ENCODE assay signal across 8 cellular contexts in genomic region chr9:126690431-126691051, GRCh38.
A peak's percentile ranks its signal among the peaks of the same experiment; 100 is the strongest.
DNase-seq lines count a peak whose midpoint lies in the region; ATAC-seq, FAIRE-seq and TF ChIP-seq lines count a peak whose summit lies in the region.

No MANE protein-coding gene starts in this region.

- peaks cover 57% of the 10 kb centered on the region for H3K27me3 ChIP-seq in KMS-11 (ENCODE audit: insufficient read depth, low read depth)
- peaks cover 0 to 8% (median 3%) of the 10 kb centered on the region in 4 experiments; a peak in 3 of 7 replicates for H3K27me3 ChIP-seq in H1 (replicated peaks in 1 of 4; ENCODE audit: control insufficient read depth in 3 of 4, extremely low read depth in 1 of 4, insufficient read depth in 3 of 4, low read length in 3 of 4)
- H3K27me3 ChIP-seq in neural cell (ENCODE audit: insufficient read depth, low read depth, low read length) = peaks cover 12% of the 10 kb centered on the region

- no peak overlapping the region for H3K14ac ChIP-seq in H1 (ENCODE audit: insufficient read length)

- no peak overlapping the region for H3K4me2 ChIP-seq in KMS-11
- no peak overlapping the region for H3K4me2 ChIP-seq in H1 (ENCODE audit: insufficient read depth in 1 of 2, low read depth in 2 of 2, low read length in 2 of 2)
- no peak overlapping the region for H3K4me2 ChIP-seq in neural cell (ENCODE audit: low read length)

- TF ChIP-seq RAD21 in H1 (IDR thresholded peaks at IDR 0.05 in 1 of 2, conservative IDR thresholded peaks at IDR 0.05 in 1 of 2; ENCODE audit: low read depth in 2 of 2, low read length in 2 of 2) (peak; percentile 71 to 83), neural cell (conservative IDR thresholded peaks at IDR 0.05) (no peak)

- H2BK15ac ChIP-seq in H1 (ENCODE audit: low read length) = peak overlapping the region; percentile 89; the same call in 1 of the 2 replicates

- H2AK5ac ChIP-seq in H1 (ENCODE audit: low read depth, low read length) = no peak overlapping the region

- no peak overlapping the region for H2BK120ac ChIP-seq in H1 (replicated peaks; ENCODE audit: low read depth, low read length)

- no peak overlapping the region for H3K9ac ChIP-seq in KMS-11
- H3K9ac ChIP-seq in H1 (replicated peaks in 1 of 4; ENCODE audit: extremely low read depth in 1 of 4, low read depth in 3 of 4, low read length in 3 of 4) = no peak overlapping the region
- no peak overlapping the region for H3K9ac ChIP-seq in neural cell (ENCODE audit: low read length)

- ATAC-seq in GM18858 (IDR thresholded peaks at IDR 0.05; ENCODE audit: unreplicated experiment) = no peak

- POLR2A ChIA-PET in H1 (lab: Charles Lee; ENCODE audit: partially characterized antibody) = interaction anchor here (0.7 to 1.5 kb wide), 4 partner anchors 20 to 66 kb away, joined by 3 to 5 read pairs (median 4); no protein-coding TSS in a partner anchor

- H3F3A ChIP-seq in neural cell (ENCODE audit: insufficient read depth, low read length, poor library complexity, severe bottlenecking) = no peaks in the 10 kb centered on the region

- no peak overlapping the region for H3K18ac ChIP-seq in H1 (ENCODE audit: extremely low read depth, low read length)

- no peaks in the 10 kb centered on the region for H3K23me2 ChIP-seq in H1 (ENCODE audit: low read depth, low read length)

- H3K4me1 ChIP-seq in KMS-11 (ENCODE audit: low read depth, poor library complexity, severe bottlenecking) (no peaks in the 10 kb centered on the region), H1 (replicated peaks in 1 of 4; ENCODE audit: control insufficient read depth in 3 of 4, insufficient read depth in 4 of 4, low read length in 3 of 4) (peaks cover 0 to 11% (median 3%) of the 10 kb centered on the region in 4 experiments; a peak in 5 of 7 replicates)

- TF ChIP-seq EP300 in H1 (IDR thresholded peaks at IDR 0.05; ENCODE audit: borderline replicate concordance in 1 of 2, low read depth in 2 of 2, low read length in 2 of 2) (no peak), neural cell (conservative IDR thresholded peaks at IDR 0.05; ENCODE audit: poor library complexity, severe bottlenecking) (no peak)

- peak; percentile 55; the same call in 1 of the 2 replicates for TF ChIP-seq CTCF in KMS-11 (conservative IDR thresholded peaks at IDR 0.05; ENCODE audit: low read depth, low read length)
- peak in 2 of 3 experiments; percentile 88 to 91; a peak in 3 of 4 replicates for TF ChIP-seq CTCF in H1 (IDR thresholded peaks at IDR 0.05; ENCODE audit: control extremely low read depth in 1 of 3, insufficient read depth in 1 of 3, low read depth in 1 of 3, low read length in 3 of 3)
- TF ChIP-seq CTCF in neural cell (IDR thresholded peaks at IDR 0.05; ENCODE audit: poor library complexity, severe bottlenecking) = peak; percentile 35

- no peak overlapping the region for H3K56ac ChIP-seq in H1 (replicated peaks; ENCODE audit: insufficient read length, low read depth, low read length)

- H2BK12ac ChIP-seq in H1 (ENCODE audit: low read depth, low read length) = peak overlapping the region; percentile 89; the same call in 1 of the 2 replicates

- H3K36me3 ChIP-seq in KMS-11 (ENCODE audit: insufficient read depth) = no peaks in the 10 kb centered on the region
- H3K36me3 ChIP-seq in H1 (ENCODE audit: control insufficient read depth in 2 of 4, insufficient read depth in 4 of 4, low read length in 3 of 4) = no peaks in the 10 kb centered on the region
- H3K36me3 ChIP-seq in neural cell (ENCODE audit: insufficient read depth, low read length) = no peaks in the 10 kb centered on the region

- no peak overlapping the region for H3K23ac ChIP-seq in H1 (ENCODE audit: insufficient read length)

- H4K5ac ChIP-seq in H1 (ENCODE audit: insufficient read length, low read depth, low read length) = no peak overlapping the region

- in situ Hi-C loops in Caki2 (cut with HindIII; ENCODE audit: low pct_unique_long_range_greater_than_20kb, low sequenced_read_pairs) = no loop called here

- peak overlapping the region; percentile 69 for H4K91ac ChIP-seq in H1 (replicated peaks; ENCODE audit: insufficient read length, low read length)

- CTCF ChIA-PET in H1 (lab: Charles Lee; ENCODE audit: partially characterized antibody) = interaction anchor here (0.6 to 23.0 kb wide), 38 partner anchors 8 to 378 kb away, joined by 3 to 323 read pairs (median 8); partner anchors contain the start of gene LMX1B

- H3K27ac ChIP-seq in KMS-11 (no peak overlapping the region), H1 (ENCODE audit: low read depth, low read length) (no peak overlapping the region), neural cell (ENCODE audit: low read length) (no peak overlapping the region)

- H2BK20ac ChIP-seq in H1 (ENCODE audit: low read length) = peak overlapping the region; percentile 3; the same call in 1 of the 2 replicates

- DNase-seq in Caki2 (ENCODE audit: low read depth) (peak; percentile 23), H1 (ENCODE audit: low read depth in 1 of 2, low spot score in 2 of 2) (peak in 1 of 2 experiments; percentile 95), SW 1271 (lab: John Stamatoyannopoulos, UW) (no peak), NCI-H446 treated with DMSO at 0.1 percent for 48 hours (lab: John Stamatoyannopoulos, UW) (no peak)
- peak; percentile 35 to 47 for DNase-seq in activated CD4-positive, alpha-beta T cell treated with anti-CD3 and anti-CD28 coated beads, Interleukin-2, amount 50 U/mL, for 24 hours (ENCODE audit: low read depth in 1 of 2, low spot score in 1 of 2)

- peak; percentile 19 for FAIRE-seq in H1 (lab: Jason Lieb, UNC)

- H3K9me2 ChIP-seq in neural cell (ENCODE audit: insufficient read depth, low read length) = no peaks in the 10 kb centered on the region

- H2AFZ ChIP-seq in KMS-11 (ENCODE audit: low read depth) (no peak overlapping the region), H1 (ENCODE audit: low read length) (no peak overlapping the region), neural cell (ENCODE audit: low read depth, low read length) (no peak overlapping the region)

- no peaks in the 10 kb centered on the region for H4K20me1 ChIP-seq in KMS-11 (ENCODE audit: insufficient read depth)
- H4K20me1 ChIP-seq in H1 (replicated peaks in 1 of 2; ENCODE audit: control insufficient read depth in 1 of 2, insufficient read depth in 2 of 2, low read length in 2 of 2) = peaks cover 0 to 4% of the 10 kb centered on the region in 2 experiments
- H4K20me1 ChIP-seq in neural cell (ENCODE audit: insufficient read depth) = no peaks in the 10 kb centered on the region

- H3K4me3 ChIP-seq in KMS-11 (IDR thresholded peaks at IDR 0.05; ENCODE audit: insufficient read depth, low read depth, low read length) = no peak overlapping the region
- no peak overlapping the region for H3K4me3 ChIP-seq in H1 (ENCODE audit: extremely low read depth in 1 of 4, insufficient read depth in 2 of 4, low read depth in 3 of 4, low read length in 4 of 4)
- no peak overlapping the region for H3K4me3 ChIP-seq in neural cell (ENCODE audit: low read length)

- H3K79me2 ChIP-seq in KMS-11 (ENCODE audit: insufficient read depth, low read depth) (no peaks in the 10 kb centered on the region), H1 (ENCODE audit: control insufficient read depth in 1 of 2, insufficient read depth in 2 of 2, low read length in 2 of 2) (no peaks in the 10 kb centered on the region), neural cell (replicated peaks; ENCODE audit: insufficient read depth, low read length) (no peaks in the 10 kb centered on the region)

- no peak overlapping the region for H2BK5ac ChIP-seq in H1 (ENCODE audit: low read depth, low read length)

- no peak overlapping the region for H4K8ac ChIP-seq in H1 (ENCODE audit: extremely low read depth, insufficient read depth, low read length)

- no peak overlapping the region for H3K4ac ChIP-seq in H1 (replicated peaks; ENCODE audit: insufficient read length, low read depth, low read length)

- no peak for TF ChIP-seq POLR2A in H1 (IDR thresholded peaks at IDR 0.05; ENCODE audit: control extremely low read depth in 1 of 2, low read depth in 2 of 2, low read length in 2 of 2)

- no peaks in the 10 kb centered on the region for H3K79me1 ChIP-seq in H1 (ENCODE audit: low read depth, low read length)

- 68% methylated on average over 23 of the region's 25 CpGs; no CpG with 5 or more reads in 1 of the 2 experiments for WGBS in H1 (ENCODE audit: extremely low coverage in 1 of 2, insufficient coverage in 1 of 2, insufficient read length in 1 of 2, insufficient replicate concordance in 2 of 2, low coverage in 1 of 2, low lambda C conversion rate in 2 of 2, missing lambda C conversion rate in 1 of 2), 2 experiments

- H3K9me3 ChIP-seq in H1 (ENCODE audit: insufficient read depth in 2 of 2, low read depth in 1 of 2, low read length in 1 of 2) (no peaks in the 10 kb centered on the region), neural cell (ENCODE audit: low read length) (no peaks in the 10 kb centered on the region)

TF ChIP-seq in neural cell, 6 proteins besides CTCF, POLR2A, EP300 and RAD21 (continues in another document):
- TF ChIP-seq MXI1 (conservative IDR thresholded peaks at IDR 0.05; ENCODE audit: poor library complexity, severe bottlenecking) = no peak
- TF ChIP-seq EZH2 (IDR thresholded peaks at IDR 0.05; ENCODE audit: borderline replicate concordance, insufficient read depth, low read length, poor library complexity, severe bottlenecking) = no peak
- no peak for TF ChIP-seq REST (IDR thresholded peaks at IDR 0.05; ENCODE audit: borderline replicate concordance)
- no peak for TF ChIP-seq TAF1 (IDR thresholded peaks at IDR 0.05; ENCODE audit: low read depth)
- no peak for TF ChIP-seq POLR2AphosphoS5 (IDR thresholded peaks at IDR 0.05)

Comparison
In these comparisons a context has a peak if more than half of its experiments do, and no peak if none do; other contexts are left out.
1. DNase-seq: peak in Caki2 (single experiment) and activated CD4-positive, alpha-beta T cell treated with anti-CD3 and anti-CD28 coated beads, Interleukin-2, amount 50 U/mL, for 24 hours (2 of 2); none in SW 1271 (0 of 2) and NCI-H446 treated with DMSO at 0.1 percent for 48 hours (single experiment).
2. CTCF ChIP-seq: peak in every context shown above with its lines; median percentile 90 in H1; 55 in KMS-11; 35 in neural cell.